ENCODE assay signal across 8 cellular contexts in the genomic region with DNA sequence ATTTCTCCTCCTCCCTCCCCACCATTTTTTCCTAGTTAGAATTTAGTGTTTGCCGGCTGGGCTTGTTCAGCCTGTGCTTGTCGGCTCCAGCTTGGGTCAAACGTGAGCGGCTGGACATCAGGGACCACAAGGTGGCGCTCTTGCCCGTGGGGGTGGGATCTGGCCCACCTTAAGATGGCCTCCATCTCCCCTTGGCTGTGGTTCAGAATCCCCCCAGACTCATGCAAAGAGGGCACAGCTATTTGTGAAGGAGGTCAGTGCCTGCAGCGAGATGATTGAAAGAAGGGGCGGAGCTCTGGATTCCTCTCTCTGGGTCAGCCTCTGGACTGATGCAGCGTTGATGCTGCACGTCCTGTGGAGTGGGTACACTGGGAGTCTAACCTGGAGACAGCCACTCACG.
DNase-seq lines count a peak whose midpoint lies in the region; ATAC-seq and TF ChIP-seq lines count a peak whose summit lies in the region.

No MANE protein-coding gene starts in this region.

- peaks cover 3% of the 10 kb centered on the region for H3K27me3 Mint-ChIP-seq in endodermal cell (ENCODE audit: insufficient read depth)
- peaks cover 4% of the 10 kb centered on the region for H3K27me3 Mint-ChIP-seq in nephron (ENCODE audit: low read depth)

- H3K9me2 ChIP-seq in Karpas-422 (replicated peaks; ENCODE audit: insufficient read depth, low read length): no peaks in the 10 kb centered on the region

- H3K79me2 ChIP-seq in Karpas-422 (ENCODE audit: low read length): no peaks in the 10 kb centered on the region

- peaks cover 19% of the 10 kb centered on the region for H3K9me3 Mint-ChIP-seq in endodermal cell
- no peaks in the 10 kb centered on the region for H3K9me3 Mint-ChIP-seq in nephron

- no peak overlapping the region for H3K9ac ChIP-seq in Karpas-422 (ENCODE audit: low read length)
- H3K9ac ChIP-seq in endodermal cell (ENCODE audit: extremely low read depth, low read length, poor library complexity, severe bottlenecking): no peak overlapping the region

- H4K20me1 ChIP-seq in Karpas-422 (ENCODE audit: insufficient read depth, low read depth, low read length): no peaks in the 10 kb centered on the region

- no peak overlapping the region for H3K4me3 Mint-ChIP-seq in endodermal cell
- peak overlapping the region in 2 of 3 experiments; percentile 33 to 41 for H3K4me3 Mint-ChIP-seq in nephron

- H3K9me3 ChIP-seq in Karpas-422 (ENCODE audit: low read length) (no peaks in the 10 kb centered on the region), endodermal cell (ENCODE audit: control insufficient read depth, low read length) (peaks cover 19% of the 10 kb centered on the region)

- H3K4me2 ChIP-seq in Karpas-422 (ENCODE audit: low read depth, low read length, poor library complexity, severe bottlenecking): no peak overlapping the region

- 30 to 61% methylated on average over 8 to 11 of the region's 11 CpGs for WGBS in endodermal cell (ENCODE audit: insufficient coverage in 1 of 2, insufficient read length in 1 of 2), 2 experiments

- H3K36me3 Mint-ChIP-seq in endodermal cell (ENCODE audit: low read depth) (no peaks in the 10 kb centered on the region), nephron (ENCODE audit: low read depth) (no peaks in the 10 kb centered on the region)

- no peak for DNase-seq in BJ (ENCODE audit: low read depth)
- peak; percentile 80 for DNase-seq in Karpas-422
- DNase-seq in endodermal cell: peak; percentile 93
- no peak for DNase-seq in H4 (ENCODE audit: low spot score)
- DNase-seq in NCI-H526 treated with DMSO at 0.1 percent for 48 hours (lab: John Stamatoyannopoulos, UW): no peak
- DNase-seq in activated gamma-delta T cell treated with Interleukin-2 at 50 U/mL for 16 hours: no peak

- CTCF ChIA-PET in BJ (lab: Yijun Ruan, JAX): interaction anchor here (0.5 to 3.2 kb wide), 15 partner anchors 10 to 874 kb away, joined by 3 to 17 read pairs (median 3); no protein-coding TSS in a partner anchor

- H3K27ac Mint-ChIP-seq in endodermal cell (no peak overlapping the region), nephron (peak overlapping the region; percentile 51 to 72 (median 67))

- TF ChIP-seq CTCF in BJ (IDR thresholded peaks at IDR 0.05; ENCODE audit: insufficient read depth, low read depth, low read length) (peak; percentile 74), endodermal cell (conservative IDR thresholded peaks at IDR 0.05) (peak; percentile 95), nephron (IDR thresholded peaks at IDR 0.05; ENCODE audit: unreplicated experiment in 3 of 3) (peak; percentile 61 to 86 (median 71))

- no peak overlapping the region for H2AFZ ChIP-seq in Karpas-422 (ENCODE audit: low read length)

- H3K4me1 ChIP-seq in Karpas-422 (ENCODE audit: low read length) (no peaks in the 10 kb centered on the region), endodermal cell (ENCODE audit: control insufficient read depth, insufficient read depth, low read length) (peaks cover 3% of the 10 kb centered on the region)

- H3K27me3 ChIP-seq in BJ (ENCODE audit: control insufficient read depth, insufficient read depth, low read length): no peaks in the 10 kb centered on the region
- no peaks in the 10 kb centered on the region for H3K27me3 ChIP-seq in Karpas-422 (ENCODE audit: low read length)
- no peaks in the 10 kb centered on the region for H3K27me3 ChIP-seq in endodermal cell (ENCODE audit: control insufficient read depth, insufficient read depth, low read length, poor library complexity, severe bottlenecking)

- peaks cover 13% of the 10 kb centered on the region for H3K4me1 Mint-ChIP-seq in endodermal cell
- H3K4me1 Mint-ChIP-seq in nephron: peaks cover 48% of the 10 kb centered on the region

- H3K27ac ChIP-seq in Karpas-422 (ENCODE audit: low read length) (no peak overlapping the region), endodermal cell (ENCODE audit: low read depth, low read length) (peak overlapping the region; percentile 15)

- POLR2A ChIA-PET in BJ (lab: Charles Lee): no interaction called here

- H3K4me3 ChIP-seq in BJ (ENCODE audit: low read depth, low read length): no peak overlapping the region
- H3K4me3 ChIP-seq in Karpas-422 (ENCODE audit: low read length): no peak overlapping the region
- no peak overlapping the region for H3K4me3 ChIP-seq in endodermal cell (ENCODE audit: low read length)

- H3K36me3 ChIP-seq in BJ (ENCODE audit: control insufficient read depth, insufficient read depth, low read length): no peaks in the 10 kb centered on the region
- no peaks in the 10 kb centered on the region for H3K36me3 ChIP-seq in Karpas-422 (ENCODE audit: insufficient read depth, low read length)
- no peaks in the 10 kb centered on the region for H3K36me3 ChIP-seq in endodermal cell (ENCODE audit: control insufficient read depth, insufficient read depth, low read length)

- no peak for ATAC-seq in GM18909 (IDR thresholded peaks at IDR 0.05; ENCODE audit: poor library complexity, unreplicated experiment)

Comparison
In these comparisons a context has a peak if more than half of its experiments do, and no peak if none do; other contexts are left out.
1. DNase-seq: peak in Karpas-422 (single experiment) and endodermal cell (single experiment); none in BJ (single experiment), H4 (single experiment), NCI-H526 treated with DMSO at 0.1 percent for 48 hours (single experiment) and activated gamma-delta T cell treated with Interleukin-2 at 50 U/mL for 16 hours (single experiment).
2. Peak in every context shown above with its lines, with median percentiles within 50 percentile points of each other: CTCF ChIP-seq.